ENCODE assay signal across 1 cellular context in genomic region chr6:15230827-15231226, GRCh38.
A peak's percentile ranks its signal among the peaks of the same experiment; 100 is the strongest.
TF ChIP-seq lines count a peak whose summit lies in the region.

No MANE protein-coding gene starts in this region.

TF ChIP-seq in K562, 482 proteins besides CTCF, POLR2A, EP300 and RAD21 (continued from another document):
- no peak for TF ChIP-seq ETS1 (conservative IDR thresholded peaks at IDR 0.05; ENCODE audit: control insufficient read depth, low read depth, low read length)
- peak; percentile 88 for TF ChIP-seq ZNF121 (CRISPR knock-in tag; conservative IDR thresholded peaks at IDR 0.05)
- TF ChIP-seq BRD4 (IDR thresholded peaks at IDR 0.05) = no peak
- TF ChIP-seq ID3 (CRISPR knock-in tag; IDR thresholded peaks at IDR 0.05) = no peak
- TF ChIP-seq ID3 (tag; IDR thresholded peaks at IDR 0.05) = no peak
